ENCODE assay signal across 8 cellular contexts in the genomic region with DNA sequence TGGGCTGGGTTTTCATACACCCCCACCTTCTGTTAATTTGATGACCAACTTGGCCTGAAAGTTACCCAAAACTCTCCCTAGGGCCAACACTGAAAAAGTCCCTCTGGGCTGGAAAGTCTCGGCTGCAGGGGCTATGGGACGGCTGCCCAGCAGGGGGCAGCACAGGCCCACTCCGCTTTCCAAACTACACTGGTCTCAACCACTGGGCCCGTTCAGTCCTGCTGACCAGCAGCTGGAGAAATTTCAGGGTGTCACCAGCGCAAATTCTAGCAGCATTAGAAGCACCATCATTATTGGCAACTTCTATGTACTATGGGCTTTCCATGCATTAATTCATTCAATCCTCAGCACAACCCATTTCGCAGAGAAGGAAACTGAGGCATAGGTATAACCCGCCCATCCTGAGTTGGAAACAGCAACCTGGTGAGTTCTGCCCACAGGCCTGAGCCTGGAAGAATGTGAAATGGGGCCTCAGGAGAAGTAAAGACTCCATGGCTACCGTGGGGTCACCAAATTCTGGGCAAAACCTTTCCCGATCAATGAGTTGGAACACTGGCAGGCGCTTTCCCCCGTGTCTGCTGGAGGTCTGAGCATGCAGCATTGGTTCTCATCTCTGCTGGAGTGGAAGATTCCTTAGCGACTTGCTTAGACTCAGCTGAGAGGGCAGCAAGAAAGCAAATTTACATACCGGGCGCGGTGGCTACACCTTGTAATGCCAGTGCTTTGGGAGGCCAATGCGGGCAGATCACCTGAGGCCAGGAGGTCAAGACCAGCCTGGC.
DNase-seq lines count a peak whose midpoint lies in the region; ATAC-seq lines count a peak whose summit lies in the region.

No MANE protein-coding gene starts in this region.

- peak; percentile 77 for DNase-seq in NCI-H82 (lab: John Stamatoyannopoulos, UW)
- DNase-seq in NCI-H82 treated with DMSO at 0.1 percent for 48 hours (lab: John Stamatoyannopoulos, UW; ENCODE audit: unreplicated experiment): no peak
- peak; percentile 44 for DNase-seq in T1000 (lab: John Stamatoyannopoulos, UW)
- peak; percentile 70 for DNase-seq in astrocyte of the hippocampus (ENCODE audit: low read depth, low spot score)
- DNase-seq in iris pigment epithelial cell (ENCODE audit: low read depth): peak; percentile 36
- DNase-seq in stimulated activated CD4-positive, alpha-beta T cell treated with anti-CD3 and anti-CD28 coated beads, Interleukin-4, amount 100 ng/mL, for 1 hour: peak; percentile 67

- peak; percentile 65 for ATAC-seq in HG03442 (IDR thresholded peaks at IDR 0.05; ENCODE audit: unreplicated experiment)
- no peak for ATAC-seq in HG02981 (IDR thresholded peaks at IDR 0.05; ENCODE audit: unreplicated experiment)
